In genomic region chr14:92961567-92961855, GRCh38 we compare ENCODE assay signal across 1 cellular context.
TF ChIP-seq lines count a peak whose summit lies in the region.

No MANE protein-coding gene starts in this region.

TF ChIP-seq in HCT116, 20 proteins besides CTCF, POLR2A, EP300 and RAD21 (continued from another document):
- TF ChIP-seq ZBTB33 (IDR thresholded peaks at IDR 0.05; ENCODE audit: extremely low read depth, insufficient replicate concordance, low read length) = no peak
- no peak for TF ChIP-seq CEBPB (IDR thresholded peaks at IDR 0.05; ENCODE audit: low read depth)
- no peak for TF ChIP-seq SRF (IDR thresholded peaks at IDR 0.05; ENCODE audit: low read depth)
- TF ChIP-seq FOSL1 (IDR thresholded peaks at IDR 0.05; ENCODE audit: low read depth) = no peak
- no peak for TF ChIP-seq EGR1 (IDR thresholded peaks at IDR 0.05; ENCODE audit: low read depth)
- no peak for TF ChIP-seq EZH2 (IDR thresholded peaks at IDR 0.05)
- no peak for TF ChIP-seq YY1 (IDR thresholded peaks at IDR 0.05; ENCODE audit: extremely low read depth, insufficient replicate concordance, low read depth, low read length)
- TF ChIP-seq POLR2AphosphoS5 (IDR thresholded peaks at IDR 0.05; ENCODE audit: low read depth, low read length) = no peak
- TF ChIP-seq ELF1 (IDR thresholded peaks at IDR 0.05; ENCODE audit: borderline replicate concordance, low read depth) = no peak
- TF ChIP-seq REST (IDR thresholded peaks at IDR 0.05; ENCODE audit: low read depth) = no peak
- no peak for TF ChIP-seq ZNF274 (IDR thresholded peaks at IDR 0.05; ENCODE audit: low read depth, low read length)
